14 cellular contexts compared by ENCODE assay signal in genomic region chr1:109625601-109626560, GRCh38. TPM values are rescaled to one million over a fixed set of nuclear protein-coding genes. Genes with fewer than 3 reads are reported as not detected.
DNase-seq lines count a peak whose midpoint lies in the region; ATAC-seq and TF ChIP-seq lines count a peak whose summit lies in the region.
"Had no signal": no experiment of that assay in that cellular context is flagged by ENCODE, and none has a peak within 500 bp of the region (broad histone marks: within the 10 kb centered on the region; RNA-seq: fewer than 3 reads in every experiment).

No MANE protein-coding gene starts in this region.

- no peaks in the 10 kb centered on the region for H3K9me3 ChIP-seq in ES-I3 (ENCODE audit: control insufficient read depth, insufficient read depth, low read length)
- H3K9me3 ChIP-seq in OCI-LY7 (ENCODE audit: low read length) = no peaks in the 10 kb centered on the region
- no peaks in the 10 kb centered on the region for H3K9me3 ChIP-seq in effector memory CD4-positive, alpha-beta T cell (ENCODE audit: control insufficient read depth, low read length)
- H3K9me3 ChIP-seq: spleen, upper lobe of right lung had no signal

- CTCF ChIA-PET in activated CD8-positive, alpha-beta T cell treated with anti-CD3 and anti-CD28 coated beads, Interleukin-2, amount 10 ng/mL, durations not matched to agents 7 days and 5 days (lab: Charles Lee) = interaction anchor here (0.6 to 11.1 kb wide), 5 partner anchors 13 to 150 kb away, joined by 3 to 129 read pairs (median 4); no protein-coding TSS in a partner anchor
- CTCF ChIA-PET in OCI-LY7 (lab: Charles Lee; ENCODE audit: unreplicated experiment) = no interaction called here

- H3K27ac ChIP-seq in OCI-LY7 (ENCODE audit: low read depth, low read length, poor library complexity, severe bottlenecking) = no peak overlapping the region
- no peak overlapping the region for H3K27ac ChIP-seq in effector memory CD4-positive, alpha-beta T cell (ENCODE audit: insufficient read depth, low read length, poor library complexity, severe bottlenecking)
- H3K27ac ChIP-seq: PC-9, upper lobe of right lung had no signal

- peaks cover 25% of the 10 kb centered on the region for H3K79me2 ChIP-seq in OCI-LY7 (ENCODE audit: insufficient read depth, low read depth, low read length)

- peaks cover 43% of the 10 kb centered on the region for H3K36me3 Mint-ChIP-seq in activated CD8-positive, alpha-beta T cell treated with anti-CD3 and anti-CD28 coated beads, Interleukin-2, amount 10 ng/mL, durations not matched to agents 7 days and 5 days (ENCODE audit: low read depth)
- peaks cover 24% of the 10 kb centered on the region for H3K36me3 Mint-ChIP-seq in memory B cell

- H3K27ac Mint-ChIP-seq in activated CD8-positive, alpha-beta T cell treated with anti-CD3 and anti-CD28 coated beads, Interleukin-2, amount 10 ng/mL, durations not matched to agents 7 days and 5 days = peak overlapping the region; percentile 62
- peak overlapping the region; percentile 56 for H3K27ac Mint-ChIP-seq in memory B cell

- no peak overlapping the region for H3K4me3 ChIP-seq in OCI-LY7 (ENCODE audit: low read depth, low read length, poor library complexity, severe bottlenecking)
- H3K4me3 ChIP-seq in effector memory CD4-positive, alpha-beta T cell (ENCODE audit: insufficient read depth, low read depth, low read length, poor library complexity, severe bottlenecking) = no peak overlapping the region
- H3K4me3 ChIP-seq: PC-9, spleen, upper lobe of right lung had no signal

- BruUV-seq in OCI-LY7 (replicated peaks; lab: Mats Ljungman, UMichigan) = no TSS peak

- no peak overlapping the region for H3K4me2 ChIP-seq in OCI-LY7 (ENCODE audit: low read length)
- H3K4me2 ChIP-seq: PC-9 had no signal

- no peaks in the 10 kb centered on the region for H3K9me3 Mint-ChIP-seq in activated CD8-positive, alpha-beta T cell treated with anti-CD3 and anti-CD28 coated beads, Interleukin-2, amount 10 ng/mL, durations not matched to agents 7 days and 5 days (ENCODE audit: insufficient read depth)
- H3K9me3 Mint-ChIP-seq in memory B cell = no peaks in the 10 kb centered on the region

- H3K36me3 ChIP-seq in ES-I3 (ENCODE audit: insufficient read depth, low read length) (0 out of 2 replicates have a peak, but pooled peaks cover 1% of the 10 kb centered on the region), OCI-LY7 (ENCODE audit: insufficient read depth, low read length) (peaks cover 37% of the 10 kb centered on the region)
- H3K36me3 ChIP-seq in effector memory CD4-positive, alpha-beta T cell (ENCODE audit: control insufficient read depth, insufficient read depth, low read length) = peaks cover 52% of the 10 kb centered on the region

- H3K9me2 ChIP-seq in OCI-LY7 (ENCODE audit: insufficient read depth, low read length) = no peaks in the 10 kb centered on the region

- H3K4me1 ChIP-seq in ES-I3 (ENCODE audit: insufficient read depth, low read length) (peaks cover 12% of the 10 kb centered on the region; the same call in 1 of the 2 replicates), OCI-LY7 (ENCODE audit: insufficient read depth, low read length, poor library complexity, severe bottlenecking) (peaks cover 41% of the 10 kb centered on the region)
- H3K4me1 ChIP-seq in effector memory CD4-positive, alpha-beta T cell (ENCODE audit: control insufficient read depth, insufficient read depth, low read length, poor library complexity, severe bottlenecking) = peaks cover 37% of the 10 kb centered on the region

- no peak for TF ChIP-seq CTCF in OCI-LY7 (conservative IDR thresholded peaks at IDR 0.05; ENCODE audit: low read length)

- no peak overlapping the region for H2AFZ ChIP-seq in OCI-LY7 (ENCODE audit: low read length)
- H2AFZ ChIP-seq: PC-9 had no signal

- intact Hi-C loops in OCI-LY7 (cut with micrococcal nuclease; ENCODE audit: unreplicated experiment) = no loop called here

- H3K4me1 Mint-ChIP-seq in activated CD8-positive, alpha-beta T cell treated with anti-CD3 and anti-CD28 coated beads, Interleukin-2, amount 10 ng/mL, durations not matched to agents 7 days and 5 days (ENCODE audit: low read depth) = peaks cover 44% of the 10 kb centered on the region
- peaks cover 35% of the 10 kb centered on the region for H3K4me1 Mint-ChIP-seq in memory B cell

- H4K20me1 ChIP-seq in OCI-LY7 (ENCODE audit: insufficient read depth, low read length) = 0 out of 2 replicates have a peak, but pooled peaks cover 5% of the 10 kb centered on the region

- DNase-seq in NCI-H1417 (lab: John Stamatoyannopoulos, UW) (peak; percentile 13 to 71 (median 68)), NCI-H1417 treated with DMSO at 0.1 percent for 48 hours (lab: John Stamatoyannopoulos, UW) (no peak), memory B cell (ENCODE audit: low spot score in 2 of 2) (no peak), OCI-LY7 (ENCODE audit: low spot score) (no peak)
- DNase-seq in activated CD8-positive, alpha-beta T cell treated with anti-CD3 and anti-CD28 coated beads, Interleukin-2, amount 10 ng/mL, durations not matched to agents 7 days and 5 days = peak; percentile 16
- DNase-seq in effector memory CD4-positive, alpha-beta T cell = no peak
- DNase-seq: DMS153, NCI-H2227 treated with DMSO at 0.1 percent for 48 hours, spleen, T-helper 1 cell, upper lobe of right lung had no signal

- ATAC-seq in activated CD8-positive, alpha-beta T cell treated with anti-CD3 and anti-CD28 coated beads, Interleukin-2, amount 10 ng/mL, durations not matched to agents 7 days and 5 days = no peak
- ATAC-seq in memory B cell (ENCODE audit: low read depth) (no peak), HG03571 (IDR thresholded peaks at IDR 0.05; ENCODE audit: unreplicated experiment) (no peak)
- ATAC-seq: upper lobe of right lung had no signal

- H3K4me3 Mint-ChIP-seq in activated CD8-positive, alpha-beta T cell treated with anti-CD3 and anti-CD28 coated beads, Interleukin-2, amount 10 ng/mL, durations not matched to agents 7 days and 5 days = no peak overlapping the region
- peak overlapping the region; percentile 33 for H3K4me3 Mint-ChIP-seq in memory B cell

- POLR2A ChIA-PET in activated CD8-positive, alpha-beta T cell treated with anti-CD3 and anti-CD28 coated beads, Interleukin-2, amount 10 ng/mL, durations not matched to agents 7 days and 5 days (lab: Charles Lee) = interaction anchor here (0.6 to 1.6 kb wide), 3 partner anchors 78 to 450 kb away, joined by 3 to 5 read pairs (median 4); partner anchors contain the start of gene GNAI3
- POLR2A ChIA-PET in OCI-LY7 (lab: Charles Lee) = no interaction called here

- H3K27me3 ChIP-seq in effector memory CD4-positive, alpha-beta T cell (replicated peaks; ENCODE audit: control insufficient read depth, insufficient read depth, low read length, poor library complexity, severe bottlenecking) = no peaks in the 10 kb centered on the region
- H3K27me3 ChIP-seq: spleen, upper lobe of right lung had no signal

- no peaks in the 10 kb centered on the region for H3K27me3 Mint-ChIP-seq in activated CD8-positive, alpha-beta T cell treated with anti-CD3 and anti-CD28 coated beads, Interleukin-2, amount 10 ng/mL, durations not matched to agents 7 days and 5 days (ENCODE audit: low read depth)
- H3K27me3 Mint-ChIP-seq in memory B cell = no peaks in the 10 kb centered on the region

- peak overlapping the region; percentile 31; the same call in 1 of the 2 replicates for H3K9ac ChIP-seq in ES-I3 (ENCODE audit: low read depth, low read length)

RNA-seq across cellular contexts. Expression of gene AMPD2, which starts 6.2 kb away (rescaled TPM):
- 100 to 1,000 TPM; 123 to 133 TPM for total RNA-seq in activated CD8-positive, alpha-beta T cell treated with anti-CD3 and anti-CD28 coated beads, Interleukin-2, amount 10 ng/mL, durations not matched to agents 7 days and 5 days
- 51.8 and 62.7 TPM in 2 replicates for total RNA-seq in OCI-LY7 (2014; rRNA removed; shearing (Covaris generic))
- total RNA-seq in OCI-LY7 (2022) = 56.8 and 66.2 TPM in 2 replicates

RNA-seq across cellular contexts. Expression of gene GNAT2, which starts 6.5 kb away (rescaled TPM):
- total RNA-seq in activated CD8-positive, alpha-beta T cell treated with anti-CD3 and anti-CD28 coated beads, Interleukin-2, amount 10 ng/mL, durations not matched to agents 7 days and 5 days = not detected
- not detected in 2 replicates for total RNA-seq in OCI-LY7 (2014; rRNA removed; shearing (Covaris generic))
- total RNA-seq in OCI-LY7 (2022) = 1.3 and 2.0 TPM in 2 replicates
- total RNA-seq: upper lobe of right lung had no signal

RNA-seq across cellular contexts. Expression of gene GSTM4, which starts 30.0 kb away (rescaled TPM):
- 10 to 100 TPM; 17.0 to 18.5 TPM for total RNA-seq in activated CD8-positive, alpha-beta T cell treated with anti-CD3 and anti-CD28 coated beads, Interleukin-2, amount 10 ng/mL, durations not matched to agents 7 days and 5 days
- 3.4 and 6.0 TPM in 2 replicates for total RNA-seq in OCI-LY7 (2014; rRNA removed; shearing (Covaris generic))
- total RNA-seq in OCI-LY7 (2022) = 6.8 and 8.0 TPM in 2 replicates

RNA-seq across cellular contexts. Expression of gene GSTM2, which starts 42.0 kb away (rescaled TPM):
- total RNA-seq in activated CD8-positive, alpha-beta T cell treated with anti-CD3 and anti-CD28 coated beads, Interleukin-2, amount 10 ng/mL, durations not matched to agents 7 days and 5 days = 10 to 100 TPM; 18.2 to 19.3 TPM
- 0.38 and 1.4 TPM in 2 replicates for total RNA-seq in OCI-LY7 (2014; rRNA removed; shearing (Covaris generic))
- 0.76 and 0.89 TPM in 2 replicates for total RNA-seq in OCI-LY7 (2022)

Comparison
In these comparisons a context has a peak if more than half of its experiments do, and no peak if none do; other contexts are left out.
1. DNase-seq: peak in NCI-H1417 (3 of 3) and activated CD8-positive, alpha-beta T cell treated with anti-CD3 and anti-CD28 coated beads, Interleukin-2, amount 10 ng/mL, durations not matched to agents 7 days and 5 days (single experiment); none in NCI-H1417 treated with DMSO at 0.1 percent for 48 hours (single experiment), memory B cell (0 of 2), OCI-LY7 (single experiment) and effector memory CD4-positive, alpha-beta T cell (0 of 3).